9 cellular contexts compared by ENCODE assay signal in genomic region chr15:74307827-74308642, GRCh38. TPM values are rescaled to one million over a fixed set of nuclear protein-coding genes. Genes with fewer than 3 reads are reported as not detected.
DNase-seq lines count a peak whose midpoint lies in the region; ATAC-seq and TF ChIP-seq lines count a peak whose summit lies in the region.
"Had no signal": no experiment of that assay in that cellular context is flagged by ENCODE, and none has a peak within 500 bp of the region (broad histone marks: within the 10 kb centered on the region; RNA-seq: fewer than 3 reads in every experiment).

No MANE protein-coding gene starts in this region.

- H2AFZ ChIP-seq in fibroblast of lung (ENCODE audit: low read length), result no peak overlapping the region

- peak; percentile 67 for DNase-seq in GM10266 (ENCODE audit: extremely low spot score)
- peak; percentile 77 for DNase-seq in NCI-H146 (lab: John Stamatoyannopoulos, UW)
- DNase-seq in UCSD-AML1 (lab: John Stamatoyannopoulos, UW; ENCODE audit: unreplicated experiment), result peak; percentile 54
- peak; percentile 58 to 63 for DNase-seq in fibroblast of lung (ENCODE audit: low read depth in 2 of 2)
- DNase-seq in T-helper 9 cell, result no peak

- TF ChIP-seq CTCF in 22Rv1 (IDR thresholded peaks at IDR 0.05) (peak; percentile 79), GM10266 (IDR thresholded peaks at IDR 0.05; ENCODE audit: control insufficient read depth, insufficient read depth, low read depth, missing control alignments) (peak; percentile 77), fibroblast of lung (conservative IDR thresholded peaks at IDR 0.05 in 1 of 2, IDR thresholded peaks at IDR 0.05 in 1 of 2; ENCODE audit: low read depth in 1 of 2, low read length in 2 of 2) (peak; percentile 72 to 82), nephron (IDR thresholded peaks at IDR 0.05; ENCODE audit: unreplicated experiment in 3 of 3) (peak; percentile 71 to 75 (median 75))

- H3K4me2 ChIP-seq in fibroblast of lung (ENCODE audit: extremely low read depth, insufficient read depth, low read length), result no peak overlapping the region

- no peak for ATAC-seq in HG03025 (IDR thresholded peaks at IDR 0.05; ENCODE audit: low FRiP score, unreplicated experiment)

- H3K9me3 Mint-ChIP-seq in nephron, result no peaks in the 10 kb centered on the region
- H3K9me3 Mint-ChIP-seq: dendritic cell treated with granulocyte-macrophage colony-stimulating factor and Interleukin-4, amounts not matched to agents 40 ng/mL and 50 ng/mL, for 4 days had no signal

- H3K36me3 Mint-ChIP-seq in nephron (ENCODE audit: low read depth), result no peaks in the 10 kb centered on the region

- peaks cover 31% of the 10 kb centered on the region for H3K27me3 ChIP-seq in fibroblast of lung (ENCODE audit: control insufficient read depth, insufficient read depth, low read length)

- no peaks in the 10 kb centered on the region for H3K36me3 ChIP-seq in fibroblast of lung (ENCODE audit: control insufficient read depth, insufficient read depth, low read length)

- H4K20me1 ChIP-seq in fibroblast of lung (ENCODE audit: control insufficient read depth, extremely low read depth, insufficient read depth, low read length), result no peaks in the 10 kb centered on the region

- H3K4me3 Mint-ChIP-seq in nephron, result peak overlapping the region; percentile 25 to 47 (median 32)
- H3K4me3 Mint-ChIP-seq: dendritic cell treated with granulocyte-macrophage colony-stimulating factor and Interleukin-4, amounts not matched to agents 40 ng/mL and 50 ng/mL, for 4 days had no signal

- H3K27ac ChIP-seq in 22Rv1 (no peak overlapping the region), fibroblast of lung (ENCODE audit: insufficient read depth, low read length) (no peak overlapping the region)

- H3K4me1 Mint-ChIP-seq in nephron, result peaks cover 83% of the 10 kb centered on the region

- H3K27ac Mint-ChIP-seq in nephron, result peak overlapping the region; percentile 73 to 88 (median 75)
- H3K27ac Mint-ChIP-seq: dendritic cell treated with granulocyte-macrophage colony-stimulating factor and Interleukin-4, amounts not matched to agents 40 ng/mL and 50 ng/mL, for 4 days had no signal

- H3K79me2 ChIP-seq in fibroblast of lung (ENCODE audit: control insufficient read depth, insufficient read depth, low read length), result no peaks in the 10 kb centered on the region

- H3K27me3 Mint-ChIP-seq in nephron (ENCODE audit: low read depth), result peaks cover 31% of the 10 kb centered on the region

- H3K4me3 ChIP-seq in fibroblast of lung (replicated peaks in 1 of 4; ENCODE audit: control extremely low read depth in 1 of 4, insufficient read depth in 1 of 4, low read depth in 3 of 4, low read length in 4 of 4), result no peak overlapping the region

- no peaks in the 10 kb centered on the region for H3K9me3 ChIP-seq in fibroblast of lung (ENCODE audit: control insufficient read depth, insufficient read depth, low read depth, low read length)

- H3K4me1 ChIP-seq in fibroblast of lung (ENCODE audit: control insufficient read depth, extremely low read depth, insufficient read depth, low read length), result no peaks in the 10 kb centered on the region

- H3K9ac ChIP-seq in fibroblast of lung (ENCODE audit: insufficient read depth, low read length), result no peak overlapping the region

RNA-seq across cellular contexts. Expression of gene CYP11A1, which starts 59.4 kb away (rescaled TPM):
- 0.33 and 0.51 TPM in 2 replicates for total RNA-seq in fibroblast of lung
- 0.05 and 0.07 TPM in 2 replicates for polyA plus RNA-seq in fibroblast of lung
- 0.15 TPM in 1 of 2 replicates, not detected in the other for polyA plus RNA-seq in fibroblast of lung (2012)
- 3.1 TPM in 1 of 2 replicates, not detected in the other for polyA minus RNA-seq in fibroblast of lung (ENCODE audit: low replicate concordance)
